ENCODE assay signal across 1 cellular context in the genomic region with DNA sequence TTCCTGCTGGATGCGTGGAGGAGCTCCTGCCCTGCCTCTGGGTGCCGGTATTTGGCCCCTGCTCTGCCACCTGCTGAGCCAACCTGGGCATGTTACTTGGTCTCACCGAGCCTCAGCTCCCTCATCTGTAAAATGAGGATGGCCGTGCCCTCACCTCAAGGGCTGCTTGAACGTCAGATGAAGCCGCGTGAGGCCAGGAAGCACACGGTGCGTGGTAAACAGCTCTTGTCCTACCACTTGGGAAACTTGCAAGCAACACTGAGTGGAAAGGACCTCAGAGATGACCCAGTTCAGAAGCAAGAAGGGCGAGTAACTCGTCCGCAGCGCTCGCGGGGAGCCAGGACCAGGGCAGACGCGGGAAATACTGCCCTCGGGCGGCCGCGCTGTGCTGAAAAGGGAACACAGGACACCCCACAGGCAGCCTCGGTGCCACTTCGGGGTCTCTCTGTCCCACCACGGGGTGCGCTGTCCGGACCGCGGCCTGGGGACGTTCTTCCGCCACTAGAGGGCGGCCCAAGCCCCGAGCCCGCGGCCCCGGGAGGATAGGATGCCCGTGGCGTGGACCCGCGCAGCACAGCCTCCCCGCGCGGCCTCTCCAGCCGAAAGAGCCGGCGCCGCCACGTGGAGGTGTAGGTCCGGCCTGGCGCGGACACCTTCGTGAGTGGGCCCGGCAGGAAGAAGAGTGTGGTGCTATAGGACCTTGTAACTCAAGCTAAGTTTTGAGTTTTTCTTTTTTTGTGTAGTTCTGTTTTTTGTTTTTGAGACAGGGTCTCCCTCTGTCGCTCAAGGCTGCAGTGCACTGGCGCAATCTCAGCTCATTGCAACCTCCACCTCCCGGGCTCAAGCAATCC.
TF ChIP-seq lines count a peak whose summit lies in the region.

No MANE protein-coding gene starts in this region.

TF ChIP-seq in SK-N-SH treated with all-trans-retinoic acid at 6 μM for 48 hours, 23 proteins besides CTCF, POLR2A, EP300 and RAD21 (continued from another document):
- TF ChIP-seq, protein P1, sequence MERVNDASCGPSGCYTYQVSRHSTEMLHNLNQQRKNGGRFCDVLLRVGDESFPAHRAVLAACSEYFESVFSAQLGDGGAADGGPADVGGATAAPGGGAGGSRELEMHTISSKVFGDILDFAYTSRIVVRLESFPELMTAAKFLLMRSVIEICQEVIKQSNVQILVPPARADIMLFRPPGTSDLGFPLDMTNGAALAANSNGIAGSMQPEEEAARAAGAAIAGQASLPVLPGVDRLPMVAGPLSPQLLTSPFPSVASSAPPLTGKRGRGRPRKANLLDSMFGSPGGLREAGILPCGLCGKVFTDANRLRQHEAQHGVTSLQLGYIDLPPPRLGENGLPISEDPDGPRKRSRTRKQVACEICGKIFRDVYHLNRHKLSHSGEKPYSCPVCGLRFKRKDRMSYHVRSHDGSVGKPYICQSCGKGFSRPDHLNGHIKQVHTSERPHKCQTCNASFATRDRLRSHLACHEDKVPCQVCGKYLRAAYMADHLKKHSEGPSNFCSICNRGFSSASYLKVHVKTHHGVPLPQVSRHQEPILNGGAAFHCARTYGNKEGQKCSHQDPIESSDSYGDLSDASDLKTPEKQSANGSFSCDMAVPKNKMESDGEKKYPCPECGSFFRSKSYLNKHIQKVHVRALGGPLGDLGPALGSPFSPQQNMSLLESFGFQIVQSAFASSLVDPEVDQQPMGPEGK (CRISPR knock-in tag; IDR thresholded peaks at IDR 0.05; ENCODE audit: borderline replicate concordance) = no peak
- TF ChIP-seq, protein P2, sequence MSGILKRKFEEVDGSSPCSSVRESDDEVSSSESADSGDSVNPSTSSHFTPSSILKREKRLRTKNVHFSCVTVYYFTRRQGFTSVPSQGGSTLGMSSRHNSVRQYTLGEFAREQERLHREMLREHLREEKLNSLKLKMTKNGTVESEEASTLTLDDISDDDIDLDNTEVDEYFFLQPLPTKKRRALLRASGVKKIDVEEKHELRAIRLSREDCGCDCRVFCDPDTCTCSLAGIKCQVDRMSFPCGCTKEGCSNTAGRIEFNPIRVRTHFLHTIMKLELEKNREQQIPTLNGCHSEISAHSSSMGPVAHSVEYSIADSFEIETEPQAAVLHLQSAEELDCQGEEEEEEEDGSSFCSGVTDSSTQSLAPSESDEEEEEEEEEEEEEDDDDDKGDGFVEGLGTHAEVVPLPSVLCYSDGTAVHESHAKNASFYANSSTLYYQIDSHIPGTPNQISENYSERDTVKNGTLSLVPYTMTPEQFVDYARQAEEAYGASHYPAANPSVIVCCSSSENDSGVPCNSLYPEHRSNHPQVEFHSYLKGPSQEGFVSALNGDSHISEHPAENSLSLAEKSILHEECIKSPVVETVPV (CRISPR knock-in tag; IDR thresholded peaks at IDR 0.05) = no peak
- no peak for TF ChIP-seq ARNTL (CRISPR knock-in tag; IDR thresholded peaks at IDR 0.05; ENCODE audit: borderline replicate concordance, low read depth)
- no peak for TF ChIP-seq SNAI2 (CRISPR knock-in tag; IDR thresholded peaks at IDR 0.05)
TF ChIP-seq in SK-N-SH treated with all-trans-retinoic acid at 6 μM for 48 hours: peak in this region for 3.
